25 cellular contexts compared by ENCODE assay signal in the genomic region with DNA sequence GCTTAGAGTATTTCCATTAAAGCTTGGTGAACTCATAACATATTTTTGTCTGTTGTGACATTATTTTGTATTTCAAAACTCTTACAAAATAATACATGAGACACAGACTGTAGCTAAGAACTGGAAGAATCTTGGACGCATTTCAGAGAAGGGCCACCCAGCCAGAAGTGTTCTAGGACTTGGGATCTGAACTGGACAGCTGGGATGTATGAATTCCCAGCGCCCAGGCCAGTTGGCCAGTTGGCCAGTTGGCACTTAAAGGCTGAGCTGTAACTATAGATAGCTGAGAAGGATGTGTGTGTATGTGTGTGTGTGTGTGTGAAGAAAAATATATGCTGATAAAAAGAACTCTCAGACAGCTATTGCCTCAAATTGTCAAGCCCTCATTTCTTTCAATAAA.
"Had no signal": no experiment of that assay in that cellular context is flagged by ENCODE, and none has a peak within 500 bp of the region (broad histone marks: within the 10 kb centered on the region; RNA-seq: fewer than 3 reads in every experiment).

No MANE protein-coding gene starts in this region.

- ATAC-seq: activated CD4-positive, alpha-beta T cell treated with anti-CD3 and anti-CD28 coated beads for 36 hours; activated CD4-positive, CD25-positive, alpha-beta regulatory T cell treated with anti-CD3 and anti-CD28 coated beads, Interleukin-2, amount 50 U/mL, for 24 hours; activated CD8-positive, alpha-beta T cell treated with anti-CD3 and anti-CD28 coated beads, Interleukin-2, amount 10 ng/mL, durations not matched to agents 7 days and 5 days; body of pancreas; K562; WTC11 had no signal

- H3K36me3 ChIP-seq: ascending aorta, breast epithelium, Peyer's patch had no signal

- H3K4me1 ChIP-seq: ascending aorta, body of pancreas, breast epithelium, Peyer's patch had no signal

- H3K4me3 ChIP-seq: ascending aorta, body of pancreas, breast epithelium, K562, Peyer's patch had no signal

- H3K27ac ChIP-seq: ascending aorta, body of pancreas, breast epithelium, Peyer's patch had no signal

- H3K27me3 ChIP-seq: ascending aorta, body of pancreas, Peyer's patch had no signal

- DNase-seq: activated CD4-positive, alpha-beta T cell treated with anti-CD3 and anti-CD28 coated beads for 36 hours; activated CD4-positive, alpha-beta T cell treated with anti-CD3 and anti-CD28 coated beads, Interleukin-2, amount 10 ng/mL, durations not matched to agents 7 days and 5 days; activated CD4-positive, alpha-beta T cell treated with anti-CD3 and anti-CD28 coated beads, Interleukin-2, amount 50 U/mL, for 48 hours; activated CD8-positive, alpha-beta T cell treated with anti-CD3 and anti-CD28 coated beads, Interleukin-2, amount 10 ng/mL, durations not matched to agents 7 days and 5 days; activated gamma-delta T cell; activated naive CD4-positive, alpha-beta T cell treated with Interleukin-2 at 50 U/mL for 16 hours; activated naive CD8-positive, alpha-beta T cell treated with anti-CD3 and anti-CD28 coated beads, Interleukin-2, amount 10 ng/mL, durations not matched to agents 7 days and 5 days; activated T-cell treated with anti-CD3 and anti-CD28 coated beads, Interleukin-2, amount 50 U/mL, for 24 hours; amygdala; NCI-H1105; NCI-H1417 treated with DMSO at 0.1 percent for 48 hours; NCI-H187 treated with DMSO at 0.1 percent for 48 hours; NCI-H2081; NCI-H2171 treated with DMSO at 0.1 percent for 48 hours; NCI-H226; NCI-H446 treated with DMSO at 0.1 percent for 48 hours; NCI-H524; Peyer's patch; RPMI8226 had no signal

- H3K9me3 ChIP-seq: ascending aorta, body of pancreas, breast epithelium, Peyer's patch had no signal
